ENCODE assay signal across 17 cellular contexts in the genomic region with DNA sequence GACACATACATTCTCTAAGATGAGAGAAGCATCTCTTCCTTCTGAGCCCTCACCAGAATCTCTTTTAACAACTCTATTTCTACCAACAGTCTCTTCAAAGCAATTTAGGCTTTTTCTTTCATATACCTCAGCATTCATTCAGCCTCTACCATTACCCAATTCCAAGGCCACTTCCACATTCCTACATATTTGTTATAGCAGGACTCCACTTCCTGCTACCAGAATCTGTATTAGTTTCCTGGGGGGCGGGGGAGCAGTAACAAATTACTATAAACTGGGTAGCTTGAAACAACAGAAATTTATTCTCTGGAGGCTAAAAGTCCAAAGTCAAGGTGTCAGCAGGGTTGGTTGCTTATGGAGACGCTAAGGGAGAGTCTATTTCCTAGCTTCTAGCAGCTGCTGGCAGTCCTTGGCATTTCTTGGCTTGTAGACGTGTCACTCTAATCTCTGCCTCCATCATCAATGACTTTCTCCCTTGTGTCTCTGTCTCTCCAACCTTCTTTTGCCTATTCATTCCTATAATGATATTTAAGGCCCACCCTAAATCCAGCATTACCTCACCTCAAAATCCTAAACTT. TPM values are rescaled to one million over a fixed set of nuclear protein-coding genes. Genes with fewer than 3 reads are reported as not detected.
DNase-seq lines count a peak whose midpoint lies in the region; ATAC-seq, FAIRE-seq and TF ChIP-seq lines count a peak whose summit lies in the region.
"Had no signal": no experiment of that assay in that cellular context is flagged by ENCODE, and none has a peak within 500 bp of the region (broad histone marks: within the 10 kb centered on the region; RNA-seq: fewer than 3 reads in every experiment).

No MANE protein-coding gene starts in this region.

- H3K79me2 ChIP-seq in H1 (ENCODE audit: control insufficient read depth in 1 of 2, insufficient read depth in 2 of 2, low read length in 2 of 2), result no peaks in the 10 kb centered on the region

- no peak overlapping the region for H2AK5ac ChIP-seq in H1 (ENCODE audit: low read depth, low read length)

- DNase-seq in A673 (ENCODE audit: low spot score), result peak; percentile 40
- peak; percentile 8 for DNase-seq in LHCN-M2 (ENCODE audit: low read depth)
- DNase-seq in H1 (ENCODE audit: low read depth in 1 of 2, low spot score in 2 of 2), result no peak
- peak; percentile 8 to 36 for DNase-seq in lung microvascular endothelial cell (ENCODE audit: low read depth in 2 of 2)
- DNase-seq in activated CD8-positive, alpha-beta memory T cell treated with anti-CD3 and anti-CD28 coated beads, Interleukin-2, amount 50 U/mL, for 48 hours, result no peak
- DNase-seq in activated CD4-positive, alpha-beta T cell treated with anti-CD3 and anti-CD28 coated beads for 4 hours, result no peak
- DNase-seq: activated CD4-positive, alpha-beta T cell treated with anti-CD3 and anti-CD28 coated beads, Interleukin-2, amount 50 U/mL, for 4 hours; activated effector memory CD4-positive, alpha-beta T cell treated with anti-CD3 and anti-CD28 coated beads, Interleukin-2, amount 50 U/mL, for 16 hours; DMS153; NCI-H446; T-helper 2 cell had no signal

- no peak overlapping the region for H2BK20ac ChIP-seq in H1 (ENCODE audit: low read length)

- no peak overlapping the region for H2BK120ac ChIP-seq in H1 (replicated peaks; ENCODE audit: low read depth, low read length)

- no peak overlapping the region for H4K91ac ChIP-seq in H1 (replicated peaks; ENCODE audit: insufficient read length, low read length)

- H3K4ac ChIP-seq in H1 (replicated peaks; ENCODE audit: insufficient read length, low read depth, low read length), result no peak overlapping the region

- H3K36me3 ChIP-seq in A673 (ENCODE audit: insufficient read depth, low read length, poor library complexity, severe bottlenecking) (no peaks in the 10 kb centered on the region), H1 (ENCODE audit: control insufficient read depth in 2 of 4, insufficient read depth in 4 of 4, low read length in 3 of 4) (no peaks in the 10 kb centered on the region)
- H3K36me3 ChIP-seq: cardiac muscle cell had no signal

- no peaks in the 10 kb centered on the region for H3K27me3 ChIP-seq in A673 (replicated peaks; ENCODE audit: insufficient read depth, low read depth, low read length, poor library complexity)
- H3K27me3 ChIP-seq in H1 (replicated peaks in 1 of 4; ENCODE audit: control insufficient read depth in 3 of 4, extremely low read depth in 1 of 4, insufficient read depth in 3 of 4, low read length in 3 of 4), result no peaks in the 10 kb centered on the region
- H3K27me3 ChIP-seq: cardiac muscle cell had no signal

- no peak for TF ChIP-seq RAD21 in H1 (IDR thresholded peaks at IDR 0.05 in 1 of 2, conservative IDR thresholded peaks at IDR 0.05 in 1 of 2; ENCODE audit: low read depth in 2 of 2, low read length in 2 of 2)

- TF ChIP-seq CTCF in A673 (conservative IDR thresholded peaks at IDR 0.05; ENCODE audit: low read depth, low read length) (no peak), H1 (IDR thresholded peaks at IDR 0.05; ENCODE audit: control extremely low read depth in 1 of 3, insufficient read depth in 1 of 3, low read depth in 1 of 3, low read length in 3 of 3) (no peak)

- peaks cover 15% of the 10 kb centered on the region for H3K4me1 ChIP-seq in A673 (ENCODE audit: insufficient read depth, low read length, poor library complexity, severe bottlenecking)
- H3K4me1 ChIP-seq in H1 (replicated peaks in 1 of 4; ENCODE audit: control insufficient read depth in 3 of 4, insufficient read depth in 4 of 4, low read length in 3 of 4), result no peaks in the 10 kb centered on the region

- no peaks in the 10 kb centered on the region for H4K20me1 ChIP-seq in H1 (replicated peaks in 1 of 2; ENCODE audit: control insufficient read depth in 1 of 2, insufficient read depth in 2 of 2, low read length in 2 of 2)

- POLR2A ChIA-PET in A673 (lab: Charles Lee; ENCODE audit: low non-redundant PET), result no interaction called here
- POLR2A ChIA-PET in H1 (lab: Charles Lee; ENCODE audit: partially characterized antibody), result no interaction called here

- peak overlapping the region; percentile 40; the same call in 1 of the 2 replicates for H2AFZ ChIP-seq in H1 (ENCODE audit: low read length)

- FAIRE-seq in H1 (lab: Jason Lieb, UNC), result no peak

- H3K4me3 ChIP-seq in A673 (ENCODE audit: low read depth, low read length, poor library complexity, severe bottlenecking) (no peak overlapping the region), H1 (ENCODE audit: extremely low read depth in 1 of 4, insufficient read depth in 2 of 4, low read depth in 3 of 4, low read length in 4 of 4) (no peak overlapping the region)
- H3K4me3 ChIP-seq: cardiac muscle cell had no signal

- H2BK15ac ChIP-seq in H1 (ENCODE audit: low read length), result no peak overlapping the region

- H3K14ac ChIP-seq in H1 (ENCODE audit: insufficient read length), result no peak overlapping the region

- no peaks in the 10 kb centered on the region for H3K79me1 ChIP-seq in H1 (ENCODE audit: low read depth, low read length)

- CTCF ChIA-PET in A673 (lab: Charles Lee) (no interaction called here), H1 (lab: Charles Lee; ENCODE audit: partially characterized antibody) (no interaction called here)

- ATAC-seq in GM19463 (IDR thresholded peaks at IDR 0.05; ENCODE audit: unreplicated experiment) (no peak), HG02678 (IDR thresholded peaks at IDR 0.05; ENCODE audit: unreplicated experiment) (no peak)

- H3K18ac ChIP-seq in H1 (ENCODE audit: extremely low read depth, low read length), result no peak overlapping the region

- no peak overlapping the region for H3K56ac ChIP-seq in H1 (replicated peaks; ENCODE audit: insufficient read length, low read depth, low read length)

- H4K8ac ChIP-seq in H1 (ENCODE audit: extremely low read depth, insufficient read depth, low read length), result no peak overlapping the region

- intact Hi-C loops in A673 (cut with micrococcal nuclease; ENCODE audit: unreplicated experiment), result no loop called here

- H2BK12ac ChIP-seq in H1 (ENCODE audit: low read depth, low read length), result no peak overlapping the region

- no peak for TF ChIP-seq POLR2A in H1 (IDR thresholded peaks at IDR 0.05; ENCODE audit: control extremely low read depth in 1 of 2, low read depth in 2 of 2, low read length in 2 of 2)

- H3K9me3 ChIP-seq in A673 (ENCODE audit: low read depth, low read length, poor library complexity, severe bottlenecking), result no peaks in the 10 kb centered on the region
- no peaks in the 10 kb centered on the region for H3K9me3 ChIP-seq in H1 (ENCODE audit: insufficient read depth in 2 of 2, low read depth in 1 of 2, low read length in 1 of 2)

- H3K27ac ChIP-seq in A673 (ENCODE audit: low read depth, low read length, poor library complexity, severe bottlenecking) (peak overlapping the region; percentile 36), H1 (ENCODE audit: low read depth, low read length) (no peak overlapping the region)
- H3K27ac ChIP-seq: cardiac muscle cell had no signal

- no peak overlapping the region for H4K5ac ChIP-seq in H1 (ENCODE audit: insufficient read length, low read depth, low read length)

- WGBS in H1 (ENCODE audit: extremely low coverage in 1 of 2, insufficient coverage in 1 of 2, insufficient read length in 1 of 2, insufficient replicate concordance in 2 of 2, low coverage in 1 of 2, low lambda C conversion rate in 2 of 2, missing lambda C conversion rate in 1 of 2), 2 experiments, result 83% methylated on average over 3 of the region's 3 CpGs; no CpG with 5 or more reads in 1 of the 2 experiments

- no peak overlapping the region for H3K9ac ChIP-seq in H1 (replicated peaks in 1 of 4; ENCODE audit: extremely low read depth in 1 of 4, low read depth in 3 of 4, low read length in 3 of 4)

- H2BK5ac ChIP-seq in H1 (ENCODE audit: low read depth, low read length), result no peak overlapping the region

- no peak for TF ChIP-seq EP300 in H1 (IDR thresholded peaks at IDR 0.05; ENCODE audit: borderline replicate concordance in 1 of 2, low read depth in 2 of 2, low read length in 2 of 2)

- H3K4me2 ChIP-seq in H1 (ENCODE audit: insufficient read depth in 1 of 2, low read depth in 2 of 2, low read length in 2 of 2), result no peak overlapping the region

- H3K23me2 ChIP-seq in H1 (ENCODE audit: low read depth, low read length), result no peaks in the 10 kb centered on the region

- no peak overlapping the region for H3K23ac ChIP-seq in H1 (ENCODE audit: insufficient read length)

- BruUV-seq in A673 (replicated peaks; lab: Mats Ljungman, UMichigan), result no TSS peak

TF ChIP-seq in H1, 55 proteins besides CTCF, POLR2A, EP300 and RAD21 (continues in another document):
- no peak for TF ChIP-seq HDAC2 (IDR thresholded peaks at IDR 0.05; ENCODE audit: borderline replicate concordance in 1 of 2, low read depth in 2 of 2, low read length in 2 of 2)
- TF ChIP-seq, protein P1, sequence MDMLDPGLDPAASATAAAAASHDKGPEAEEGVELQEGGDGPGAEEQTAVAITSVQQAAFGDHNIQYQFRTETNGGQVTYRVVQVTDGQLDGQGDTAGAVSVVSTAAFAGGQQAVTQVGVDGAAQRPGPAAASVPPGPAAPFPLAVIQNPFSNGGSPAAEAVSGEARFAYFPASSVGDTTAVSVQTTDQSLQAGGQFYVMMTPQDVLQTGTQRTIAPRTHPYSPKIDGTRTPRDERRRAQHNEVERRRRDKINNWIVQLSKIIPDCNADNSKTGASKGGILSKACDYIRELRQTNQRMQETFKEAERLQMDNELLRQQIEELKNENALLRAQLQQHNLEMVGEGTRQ (IDR thresholded peaks at IDR 0.05; ENCODE audit: low read length), result no peak
- TF ChIP-seq RBBP5 (IDR thresholded peaks at IDR 0.05; ENCODE audit: borderline replicate concordance, low read depth, low read length), result no peak
- TF ChIP-seq SP2 (IDR thresholded peaks at IDR 0.05; ENCODE audit: low read length), result no peak
- TF ChIP-seq GABPA (IDR thresholded peaks at IDR 0.05; ENCODE audit: borderline replicate concordance, insufficient read depth, low read length), result no peak
- TF ChIP-seq POU5F1 (IDR thresholded peaks at IDR 0.05; ENCODE audit: low read depth, low read length), result no peak
- no peak for TF ChIP-seq GTF2F1 (IDR thresholded peaks at IDR 0.05; ENCODE audit: borderline replicate concordance, low read depth, low read length)

RNA-seq across cellular contexts. Expression of a gene that starts 7.4 kb away (rescaled TPM):
- total RNA-seq in A673 (2021), result not detected in 2 replicates
- not detected in 2 replicates for total RNA-seq in LHCN-M2 (2014; rRNA removed)
- not detected for polyA plus RNA-seq in LHCN-M2 (2012)
- not detected in 2 replicates for total RNA-seq in H1 (2021; fragmentation: NEBNext Ultra II Directional; extraction: Animal tissue kit (Norgen Biotek cat#: 25700))
- not detected in 2 replicates for polyA plus RNA-seq in H1 (2011; rRNA removed)
- not detected for polyA plus RNA-seq in H1 (2011; cell fraction: cytosol; rRNA removed)
- polyA plus RNA-seq in H1 (2011; cell fraction: nucleus; rRNA removed), result not detected
- not detected in 4 replicates for polyA plus RNA-seq in H1 (2012, experiment 1 of 2)
- not detected for polyA plus RNA-seq in H1 (2012, experiment 2 of 2)
- not detected for polyA plus RNA-seq in H1 (2013, experiment 1 of 2)
- not detected for polyA plus RNA-seq in H1 (2013, experiment 2 of 2)
- polyA minus RNA-seq in H1 (2011; rRNA and poly(A)+ RNA removed), result not detected in 2 replicates
- not detected for polyA minus RNA-seq in H1 (2011; cell fraction: cytosol; rRNA and poly(A)+ RNA removed)
- polyA minus RNA-seq in H1 (2011; cell fraction: nucleus; rRNA and poly(A)+ RNA removed), result not detected
- not detected in 2 replicates for total RNA-seq in lung microvascular endothelial cell
- total RNA-seq: cardiac muscle cell, epithelial cell of proximal tubule, omental fat pad, ureter had no signal
- polyA plus RNA-seq: cardiac muscle cell had no signal

Comparison
In these comparisons a context has a peak if more than half of its experiments do, and no peak if none do; other contexts are left out.
1. DNase-seq: peak in A673 (single experiment), LHCN-M2 (single experiment) and lung microvascular endothelial cell (2 of 2); none in H1 (0 of 2), activated CD8-positive, alpha-beta memory T cell treated with anti-CD3 and anti-CD28 coated beads, Interleukin-2, amount 50 U/mL, for 48 hours (single experiment) and activated CD4-positive, alpha-beta T cell treated with anti-CD3 and anti-CD28 coated beads for 4 hours (0 of 2).